In the genomic region with DNA sequence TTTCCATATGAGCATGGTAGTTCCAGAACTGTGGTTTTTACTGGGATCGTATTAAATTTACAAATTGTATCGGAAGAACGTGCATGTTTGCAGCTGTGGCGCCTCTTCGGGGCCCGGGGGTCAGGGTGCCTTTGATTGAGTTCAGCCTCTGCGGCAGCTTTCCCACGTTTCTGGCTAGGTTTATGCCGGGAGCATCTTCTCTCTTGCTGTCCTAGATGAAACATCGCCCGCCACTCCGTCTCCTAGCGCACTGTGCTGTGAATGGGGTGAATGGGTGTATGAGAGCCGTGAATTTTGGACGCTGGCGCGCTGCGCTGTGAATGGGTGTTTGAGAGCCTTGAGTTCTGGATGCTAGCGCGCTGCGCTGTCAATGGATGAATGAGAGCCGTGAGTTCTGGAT, we compare ENCODE assay signal across 20 cellular contexts. TPM values are rescaled to one million over a fixed set of nuclear protein-coding genes. Genes with fewer than 3 reads are reported as not detected.
A peak's percentile ranks its signal among the peaks of the same experiment; 100 is the strongest.
DNase-seq lines count a peak whose midpoint lies in the region; ATAC-seq, FAIRE-seq and TF ChIP-seq lines count a peak whose summit lies in the region.
"Had no signal": no experiment of that assay in that cellular context is flagged by ENCODE, and none has a peak within 500 bp of the region (broad histone marks: within the 10 kb centered on the region; RNA-seq: fewer than 3 reads in every experiment).

No MANE protein-coding gene starts in this region.

- H3K27ac ChIP-seq in RWPE1 = no peak overlapping the region
- H3K27ac ChIP-seq in WERI-Rb-1 = no peak overlapping the region
- H3K27ac ChIP-seq: heart left ventricle, vagina had no signal

- H3K4me3 ChIP-seq in WERI-Rb-1 (ENCODE audit: low read depth, low read length) = no peak overlapping the region
- H3K4me3 ChIP-seq: heart left ventricle, vagina had no signal

- peak overlapping the region; percentile 43 for H3K4me3 Mint-ChIP-seq in activated T-helper 1 cell treated with anti-CD3 and anti-CD28 coated beads, Interleukin-12 subunit alpha, Interleukin-12 subunit beta, Interleukin-2, Interleukin-4 antibody, amounts not matched to agents 30 ng/mL and 10 ng/mL and 1 ng/mL, durations not matched to agents 14 hours and 24 hours and 36 hours
- H3K4me3 Mint-ChIP-seq in naive B cell = peak overlapping the region in 5 of 8 donors; percentile 12 to 77 (median 49)

- H3K36me3 Mint-ChIP-seq in activated T-helper 1 cell treated with anti-CD3 and anti-CD28 coated beads, Interleukin-12 subunit alpha, Interleukin-12 subunit beta, Interleukin-2, Interleukin-4 antibody, amounts not matched to agents 30 ng/mL and 10 ng/mL and 1 ng/mL, durations not matched to agents 14 hours and 24 hours and 36 hours (ENCODE audit: low read depth) = peaks cover 7% of the 10 kb centered on the region
- no peaks in the 10 kb centered on the region for H3K36me3 Mint-ChIP-seq in naive B cell

- no peaks in the 10 kb centered on the region for H3K27me3 ChIP-seq in WERI-Rb-1 (ENCODE audit: insufficient read depth, low read depth, severe bottlenecking)
- H3K27me3 ChIP-seq: heart left ventricle, vagina had no signal

- CTCF ChIA-PET in RWPE1 (lab: Yijun Ruan, JAX) = no interaction called here

- POLR2A ChIA-PET in RWPE1 (lab: Yijun Ruan, JAX; ENCODE audit: low non-redundant PET) = no interaction called here

- H3K27me3 Mint-ChIP-seq in activated T-helper 1 cell treated with anti-CD3 and anti-CD28 coated beads, Interleukin-12 subunit alpha, Interleukin-12 subunit beta, Interleukin-2, Interleukin-4 antibody, amounts not matched to agents 30 ng/mL and 10 ng/mL and 1 ng/mL, durations not matched to agents 14 hours and 24 hours and 36 hours (ENCODE audit: insufficient read depth) = peaks cover 5% of the 10 kb centered on the region
- peaks cover 0 to 21% (median 4%) of the 10 kb centered on the region in 3 donors for H3K27me3 Mint-ChIP-seq in naive B cell

- H3K4me1 Mint-ChIP-seq in activated T-helper 1 cell treated with anti-CD3 and anti-CD28 coated beads, Interleukin-12 subunit alpha, Interleukin-12 subunit beta, Interleukin-2, Interleukin-4 antibody, amounts not matched to agents 30 ng/mL and 10 ng/mL and 1 ng/mL, durations not matched to agents 14 hours and 24 hours and 36 hours (ENCODE audit: low read depth) = peaks cover 27% of the 10 kb centered on the region
- peaks cover 12 to 26% (median 15%) of the 10 kb centered on the region in 3 donors for H3K4me1 Mint-ChIP-seq in naive B cell

- TF ChIP-seq CTCF in RWPE1 (conservative IDR thresholded peaks at IDR 0.05; ENCODE audit: low read depth) = no peak
- TF ChIP-seq CTCF in WERI-Rb-1 (IDR thresholded peaks at IDR 0.05; ENCODE audit: low read depth, low read length) = no peak

- peaks cover 8% of the 10 kb centered on the region for H3K9me3 Mint-ChIP-seq in activated T-helper 1 cell treated with anti-CD3 and anti-CD28 coated beads, Interleukin-12 subunit alpha, Interleukin-12 subunit beta, Interleukin-2, Interleukin-4 antibody, amounts not matched to agents 30 ng/mL and 10 ng/mL and 1 ng/mL, durations not matched to agents 14 hours and 24 hours and 36 hours
- no peaks in the 10 kb centered on the region for H3K9me3 Mint-ChIP-seq in naive B cell

- FAIRE-seq in RCC 7860 (lab: Jason Lieb, UNC) = no peak
- FAIRE-seq: G401.6 had no signal

- intact Hi-C loops in left cardiac atrium (cut with DNase I) (no loop called here), Right ventricle myocardium superior (cut with DNase I) (no loop called here)
- intact Hi-C loops in activated T-helper 1 cell treated with anti-CD3 and anti-CD28 coated beads, Interleukin-12 subunit alpha, Interleukin-12 subunit beta, Interleukin-2, Interleukin-4 antibody, amounts not matched to agents 30 ng/mL and 10 ng/mL and 1 ng/mL, durations not matched to agents 14 hours and 24 hours and 36 hours (cut with micrococcal nuclease) = no loop called here

- no peaks in the 10 kb centered on the region for H3K36me3 ChIP-seq in WERI-Rb-1
- H3K36me3 ChIP-seq: heart left ventricle, vagina had no signal

- H3K27ac Mint-ChIP-seq in activated T-helper 1 cell treated with anti-CD3 and anti-CD28 coated beads, Interleukin-12 subunit alpha, Interleukin-12 subunit beta, Interleukin-2, Interleukin-4 antibody, amounts not matched to agents 30 ng/mL and 10 ng/mL and 1 ng/mL, durations not matched to agents 14 hours and 24 hours and 36 hours = peak overlapping the region; percentile 95
- H3K27ac Mint-ChIP-seq in naive B cell = peak overlapping the region in 1 of 6 donors; percentile 28

- no peaks in the 10 kb centered on the region for H3K9me3 ChIP-seq in WERI-Rb-1 (ENCODE audit: severe bottlenecking)
- H3K9me3 ChIP-seq: heart left ventricle, vagina had no signal

- ATAC-seq in left cardiac atrium (no peak), Right ventricle myocardium superior (ENCODE audit: poor library complexity) (no peak), naive B cell (ENCODE audit: low read depth in 2 of 2) (no peak)
- ATAC-seq: HCT116, heart left ventricle had no signal

- DNase-seq in left cardiac atrium (peak; percentile 18), Right ventricle myocardium superior (no peak), naive B cell (no peak), RWPE1 (ENCODE audit: low spot score) (no peak), WERI-Rb-1 (no peak), RCC 7860 (ENCODE audit: low spot score) (no peak)
- no peak for DNase-seq in activated T-helper 1 cell treated with anti-CD3 and anti-CD28 coated beads, Interleukin-12 subunit alpha, Interleukin-12 subunit beta, Interleukin-2, Interleukin-4 antibody, amounts not matched to agents 30 ng/mL and 10 ng/mL and 1 ng/mL, durations not matched to agents 14 hours and 24 hours and 36 hours (ENCODE audit: low spot score)
- DNase-seq: AML-193, Karpas-422, NCI-H1048, NCI-H2081 treated with DMSO at 0.1 percent for 48 hours, NCI-H510A, SHP77 had no signal

RNA-seq across cellular contexts. Expression of gene PDCD1, which starts 12.3 kb away (rescaled TPM):
- 1 to 10 TPM; 1.2 to 1.5 TPM for total RNA-seq in left cardiac atrium
- 2.0 TPM for total RNA-seq in Right ventricle myocardium superior
- 67.8 and 69.1 TPM in 2 replicates for total RNA-seq in activated T-helper 1 cell treated with anti-CD3 and anti-CD28 coated beads, Interleukin-12 subunit alpha, Interleukin-12 subunit beta, Interleukin-2, Interleukin-4 antibody, amounts not matched to agents 30 ng/mL and 10 ng/mL and 1 ng/mL, durations not matched to agents 14 hours and 24 hours and 36 hours
- polyA plus RNA-seq in naive B cell (ENCODE audit: low read depth in 6 of 6) = not detected
- total RNA-seq: cerebellum, HT1080, skeletal muscle tissue had no signal

RNA-seq across cellular contexts. Expression of gene RTP5, which starts 23.1 kb away (rescaled TPM):
- total RNA-seq in left cardiac atrium = under 1 TPM in 1 of 2 donors, not detected in 1; 0.12 TPM
- not detected for total RNA-seq in Right ventricle myocardium superior
- not detected in 2 replicates for total RNA-seq in activated T-helper 1 cell treated with anti-CD3 and anti-CD28 coated beads, Interleukin-12 subunit alpha, Interleukin-12 subunit beta, Interleukin-2, Interleukin-4 antibody, amounts not matched to agents 30 ng/mL and 10 ng/mL and 1 ng/mL, durations not matched to agents 14 hours and 24 hours and 36 hours
- not detected for polyA plus RNA-seq in naive B cell (ENCODE audit: low read depth in 6 of 6)
- total RNA-seq: heart left ventricle, HT1080, skeletal muscle tissue, vagina had no signal
- polyA plus RNA-seq: heart left ventricle had no signal

RNA-seq across cellular contexts. Expression of gene NEU4, which starts 37.4 kb away (rescaled TPM):
- under 1 TPM; 0.16 to 0.38 TPM for total RNA-seq in left cardiac atrium
- not detected for total RNA-seq in Right ventricle myocardium superior
- 0.61 and 0.80 TPM in 2 replicates for total RNA-seq in activated T-helper 1 cell treated with anti-CD3 and anti-CD28 coated beads, Interleukin-12 subunit alpha, Interleukin-12 subunit beta, Interleukin-2, Interleukin-4 antibody, amounts not matched to agents 30 ng/mL and 10 ng/mL and 1 ng/mL, durations not matched to agents 14 hours and 24 hours and 36 hours
- polyA plus RNA-seq in naive B cell (ENCODE audit: low read depth in 6 of 6) = 1 to 10 TPM in 1 of 6 donors, under 1 TPM in 1, not detected in 4; 0.55 to 1.7 TPM
- total RNA-seq: HT1080, vagina had no signal

Comparison
In these comparisons a context has a peak if more than half of its experiments do, and no peak if none do; other contexts are left out.
1. RNA of gene PDCD1, which starts 12.3 kb away (total RNA-seq): 67.8 to 69.1 TPM in activated T-helper 1 cell treated with anti-CD3 and anti-CD28 coated beads, Interleukin-12 subunit alpha, Interleukin-12 subunit beta, Interleukin-2, Interleukin-4 antibody, amounts not matched to agents 30 ng/mL and 10 ng/mL and 1 ng/mL, durations not matched to agents 14 hours and 24 hours and 36 hours; 2.0 TPM in Right ventricle myocardium superior (single experiment) and 1.2 to 1.5 TPM in left cardiac atrium; every median in the first group is over 10 times any median in the second.